In genomic region chr16:87505834-87506233, GRCh38 we compare ENCODE assay signal across 26 cellular contexts. TPM values are rescaled to one million over a fixed set of nuclear protein-coding genes. Genes with fewer than 3 reads are reported as not detected.
DNase-seq lines count a peak whose midpoint lies in the region; ATAC-seq, FAIRE-seq and TF ChIP-seq lines count a peak whose summit lies in the region.
"Had no signal": no experiment of that assay in that cellular context is flagged by ENCODE, and none has a peak within 500 bp of the region (broad histone marks: within the 10 kb centered on the region; RNA-seq: fewer than 3 reads in every experiment).

No MANE protein-coding gene starts in this region.

- H4K20me1 ChIP-seq in K562 (replicated peaks; ENCODE audit: control insufficient read depth, insufficient read depth, low read length) = peaks cover 2% of the 10 kb centered on the region; the same call in 1 of the 2 replicates
- H4K20me1 ChIP-seq in H1 (replicated peaks in 1 of 2; ENCODE audit: control insufficient read depth in 1 of 2, insufficient read depth in 2 of 2, low read length in 2 of 2) = peaks cover 0 to 11% of the 10 kb centered on the region in 2 experiments
- H4K20me1 ChIP-seq: BLaER1 had no signal

- H2AK5ac ChIP-seq in H1 (ENCODE audit: low read depth, low read length) = no peak overlapping the region

- no peak overlapping the region for H2BK15ac ChIP-seq in H1 (ENCODE audit: low read length)

- TF ChIP-seq POLR2A in K562 (conservative IDR thresholded peaks at IDR 0.05) (no peak), H1 (IDR thresholded peaks at IDR 0.05; ENCODE audit: control extremely low read depth in 1 of 2, low read depth in 2 of 2, low read length in 2 of 2) (no peak)

- no peak overlapping the region for H2BK120ac ChIP-seq in H1 (replicated peaks; ENCODE audit: low read depth, low read length)

- H3K27me3 ChIP-seq in K562 (ENCODE audit: control insufficient read depth in 2 of 2, insufficient read depth in 2 of 2, low read length in 2 of 2) = peaks cover 19 to 47% of the 10 kb centered on the region in 2 experiments
- H3K27me3 ChIP-seq in H1 (replicated peaks in 1 of 4; ENCODE audit: control insufficient read depth in 3 of 4, extremely low read depth in 1 of 4, insufficient read depth in 3 of 4, low read length in 3 of 4) = no peaks in the 10 kb centered on the region
- no peaks in the 10 kb centered on the region for H3K27me3 ChIP-seq in upper lobe of right lung
- H3K27me3 ChIP-seq: BE2C, BLaER1 had no signal

- WGBS in K562 (ENCODE audit: insufficient coverage, low coverage, missing lambda C conversion rate) = 13% methylated on average over 2 of the region's 2 CpGs
- 94% methylated on average over 2 of the region's 2 CpGs; no CpG with 5 or more reads in 1 of the 2 experiments for WGBS in H1 (ENCODE audit: extremely low coverage in 1 of 2, insufficient coverage in 1 of 2, insufficient read length in 1 of 2, insufficient replicate concordance in 2 of 2, low coverage in 1 of 2, low lambda C conversion rate in 2 of 2, missing lambda C conversion rate in 1 of 2), 2 experiments

- CTCF ChIA-PET in K562 (lab: Yijun Ruan, JAX; ENCODE audit: low intra/inter-chr PET ratio) = no interaction called here
- CTCF ChIA-PET in H1 (lab: Charles Lee; ENCODE audit: partially characterized antibody) = interaction anchor here (1.2 to 1.6 kb wide), 3 partner anchors 9 to 144 kb away, joined by 3 to 4 read pairs (median 4); no protein-coding TSS in a partner anchor

- no peak for TF ChIP-seq EP300 in K562 (IDR thresholded peaks at IDR 0.05; ENCODE audit: low read length)
- no peak for TF ChIP-seq EP300 in H1 (IDR thresholded peaks at IDR 0.05; ENCODE audit: borderline replicate concordance in 1 of 2, low read depth in 2 of 2, low read length in 2 of 2)

- H3K79me1 ChIP-seq in H1 (ENCODE audit: low read depth, low read length) = peaks cover 4% of the 10 kb centered on the region

- FAIRE-seq in K562 (lab: Jason Lieb, UNC) (no peak), H1 (lab: Jason Lieb, UNC) (no peak)
- FAIRE-seq: A204.1, GM12878, GM12892, GM18507, GM19239 had no signal

- DNase-seq in K562 (ENCODE audit: extremely low read depth in 1 of 4, low spot score in 3 of 4) (no peak), H1 (ENCODE audit: low read depth in 1 of 2, low spot score in 2 of 2) (no peak), upper lobe of right lung (peak; percentile 0)
- DNase-seq: 8988T; ACHN; BE2C; C1 segment of cervical spinal cord; CD4-positive, alpha-beta memory T cell; CD4-positive, CD25-positive, alpha-beta regulatory T cell; CD8-positive, alpha-beta memory T cell; COR-L47; DMS 273 treated with DMSO at 0.1 percent for 48 hours; DMS153; DMS53; DMS79; DND-41; EL; GDM1 had no signal

- H4K5ac ChIP-seq in H1 (ENCODE audit: insufficient read length, low read depth, low read length) = no peak overlapping the region

- peaks cover 12% of the 10 kb centered on the region for H3K23me2 ChIP-seq in H1 (ENCODE audit: low read depth, low read length)

- no peak overlapping the region for H3K18ac ChIP-seq in H1 (ENCODE audit: extremely low read depth, low read length)

- no peak overlapping the region for H4K8ac ChIP-seq in H1 (ENCODE audit: extremely low read depth, insufficient read depth, low read length)

- no TSS peak for BruUV-seq in K562 (replicated peaks; lab: Mats Ljungman, UMichigan)

- H3K9ac ChIP-seq in K562 (ENCODE audit: insufficient read depth in 1 of 2, low read depth in 2 of 2, low read length in 2 of 2) = no peak overlapping the region
- H3K9ac ChIP-seq in H1 (replicated peaks in 1 of 4; ENCODE audit: extremely low read depth in 1 of 4, low read depth in 3 of 4, low read length in 3 of 4) = no peak overlapping the region
- H3K9ac ChIP-seq: BLaER1 had no signal

- H3K23ac ChIP-seq in H1 (ENCODE audit: insufficient read length) = no peak overlapping the region

- H3K4me3 ChIP-seq in K562 = no peak overlapping the region
- H3K4me3 ChIP-seq in H1 (ENCODE audit: extremely low read depth in 1 of 4, insufficient read depth in 2 of 4, low read depth in 3 of 4, low read length in 4 of 4) = no peak overlapping the region
- H3K4me3 ChIP-seq in upper lobe of right lung = no peak overlapping the region
- H3K4me3 ChIP-seq: BLaER1, GM12878 had no signal

- H3K4me1 ChIP-seq in K562 (replicated peaks in 1 of 2; ENCODE audit: control insufficient read depth in 2 of 2, insufficient read depth in 2 of 2, low read length in 2 of 2) = no peaks in the 10 kb centered on the region
- peaks cover 0 to 2% (median 0%) of the 10 kb centered on the region in 4 experiments; a peak in 1 of 7 replicates for H3K4me1 ChIP-seq in H1 (replicated peaks in 1 of 4; ENCODE audit: control insufficient read depth in 3 of 4, insufficient read depth in 4 of 4, low read length in 3 of 4)
- H3K4me1 ChIP-seq in upper lobe of right lung = peaks cover 10% of the 10 kb centered on the region
- H3K4me1 ChIP-seq: BE2C had no signal

- H3K14ac ChIP-seq in H1 (ENCODE audit: insufficient read length) = no peak overlapping the region

- no peak overlapping the region for H2AFZ ChIP-seq in K562 (ENCODE audit: low read depth, low read length)
- H2AFZ ChIP-seq in H1 (ENCODE audit: low read length) = no peak overlapping the region

- in situ Hi-C loops in K562 (cut with MboI) = no loop called here

- H3K79me2 ChIP-seq in K562 (ENCODE audit: control insufficient read depth, insufficient read depth, low read length) (no peaks in the 10 kb centered on the region), H1 (ENCODE audit: control insufficient read depth in 1 of 2, insufficient read depth in 2 of 2, low read length in 2 of 2) (no peaks in the 10 kb centered on the region; a peak in 1 of 4 replicates)

- TF ChIP-seq RAD21 in K562 (CRISPR knock-in tag; conservative IDR thresholded peaks at IDR 0.05 in 1 of 2, IDR thresholded peaks at IDR 0.05 in 1 of 2) (no peak), H1 (IDR thresholded peaks at IDR 0.05 in 1 of 2, conservative IDR thresholded peaks at IDR 0.05 in 1 of 2; ENCODE audit: low read depth in 2 of 2, low read length in 2 of 2) (no peak)

- H3K9me3 ChIP-seq in K562 (replicated peaks; ENCODE audit: control insufficient read depth, insufficient read depth, low read depth, low read length) = peaks cover 6% of the 10 kb centered on the region; the same call in 1 of the 2 replicates
- peaks cover 0 to 2% of the 10 kb centered on the region in 2 experiments; a peak in 1 of 4 replicates for H3K9me3 ChIP-seq in H1 (ENCODE audit: insufficient read depth in 2 of 2, low read depth in 1 of 2, low read length in 1 of 2)
- H3K9me3 ChIP-seq in upper lobe of right lung = no peaks in the 10 kb centered on the region
- H3K9me3 ChIP-seq: BE2C had no signal

- H3K4ac ChIP-seq in H1 (replicated peaks; ENCODE audit: insufficient read length, low read depth, low read length) = no peak overlapping the region

- H2BK5ac ChIP-seq in H1 (ENCODE audit: low read depth, low read length) = no peak overlapping the region

- H3K9me1 ChIP-seq in K562 (ENCODE audit: control insufficient read depth, insufficient read depth, low read length) = no peaks in the 10 kb centered on the region

- no peak overlapping the region for H4K91ac ChIP-seq in H1 (replicated peaks; ENCODE audit: insufficient read length, low read length)

- POLR2A ChIA-PET in K562 (lab: Yijun Ruan, JAX) = no interaction called here
- POLR2A ChIA-PET in H1 (lab: Charles Lee; ENCODE audit: partially characterized antibody) = no interaction called here

- no peak overlapping the region for H3K56ac ChIP-seq in H1 (replicated peaks; ENCODE audit: insufficient read length, low read depth, low read length)

- TF ChIP-seq CTCF in K562 (IDR thresholded peaks at IDR 0.05 in 2 of 3, conservative IDR thresholded peaks at IDR 0.05 in 1 of 3; ENCODE audit: insufficient read depth in 2 of 3, low read depth in 1 of 3, low read length in 3 of 3) (no peak), H1 (IDR thresholded peaks at IDR 0.05; ENCODE audit: control extremely low read depth in 1 of 3, insufficient read depth in 1 of 3, low read depth in 1 of 3, low read length in 3 of 3) (no peak), upper lobe of right lung (IDR thresholded peaks at IDR 0.05) (no peak)

- no peak overlapping the region for H2BK12ac ChIP-seq in H1 (ENCODE audit: low read depth, low read length)

- ATAC-seq in K562 (no peak), upper lobe of right lung (no peak), GM18873 (IDR thresholded peaks at IDR 0.05; ENCODE audit: low FRiP score, unreplicated experiment) (no peak), HG03378 (IDR thresholded peaks at IDR 0.05; ENCODE audit: unreplicated experiment) (no peak)
- ATAC-seq: GM12878 had no signal

- H3K27ac ChIP-seq in K562 (ENCODE audit: extremely low read depth, low read depth, low read length) = no peak overlapping the region
- H3K27ac ChIP-seq in H1 (ENCODE audit: low read depth, low read length) = no peak overlapping the region
- no peak overlapping the region for H3K27ac ChIP-seq in upper lobe of right lung
- H3K27ac ChIP-seq: BLaER1 had no signal

- H2BK20ac ChIP-seq in H1 (ENCODE audit: low read length) = no peak overlapping the region

- H3K36me3 ChIP-seq in K562 (ENCODE audit: control insufficient read depth, insufficient read depth, low read length) (no peaks in the 10 kb centered on the region; the same call in 2 of the 3 replicates), H1 (ENCODE audit: control insufficient read depth in 2 of 4, insufficient read depth in 4 of 4, low read length in 3 of 4) (no peaks in the 10 kb centered on the region; a peak in 1 of 8 replicates), upper lobe of right lung (no peaks in the 10 kb centered on the region)
- H3K36me3 ChIP-seq: BE2C, BLaER1 had no signal

- intact Hi-C loops in K562 (cut with micrococcal nuclease) = no loop called here
- intact Hi-C loops in upper lobe of right lung (cut with DNase I) = no loop called here

- H3K4me2 ChIP-seq in K562 (ENCODE audit: insufficient read depth, low read length) (no peak overlapping the region), H1 (ENCODE audit: insufficient read depth in 1 of 2, low read depth in 2 of 2, low read length in 2 of 2) (no peak overlapping the region)
- H3K4me2 ChIP-seq: BLaER1 had no signal

RNA-seq across cellular contexts. Expression of gene ZCCHC14, which starts 13.0 kb away (rescaled TPM):
- 12.3 and 12.8 TPM in 2 replicates for total RNA-seq in K562 (2011; cell fraction: chromatin; rRNA removed; ENCODE audit: low replicate concordance)
- total RNA-seq in K562 (2011; cell fraction: nucleolus; rRNA removed) = 8.2 and 10.7 TPM in 2 replicates
- total RNA-seq in K562 (2011; cell fraction: nucleoplasm; rRNA removed) = 7.7 and 8.7 TPM in 2 replicates
- 3.0 and 3.6 TPM in 2 replicates for total RNA-seq in K562 (2014; rRNA removed)
- total RNA-seq in K562 (2014; rRNA removed; fragmentation: Illumina TruSeq; extraction: Trizol) = 2.1 and 2.3 TPM in 2 replicates
- total RNA-seq in K562 (2015; rRNA removed; fragmentation: Illumina TruSeq; extraction: Trizol) = 2.9 and 3.3 TPM in 2 replicates
- total RNA-seq in K562 (2021) = 12.4 and 12.8 TPM in 2 replicates
- polyA plus RNA-seq in K562 (2011; rRNA removed) = 1.8 and 2.4 TPM in 2 replicates
- 1.9 and 2.9 TPM in 2 replicates for polyA plus RNA-seq in K562 (2011; cell fraction: cytosol; rRNA removed)
- polyA plus RNA-seq in K562 (2011; cell fraction: nucleus; rRNA removed) = 8.2 and 15.7 TPM in 2 replicates
- 7.3 and 8.2 TPM in 2 replicates for polyA plus RNA-seq in K562 (2012)
- 5.9 and 6.0 TPM in 2 replicates for polyA plus RNA-seq in K562 (2014; fragmentation: Illumina TruSeq; extraction: Trizol)
- 1 to 10 TPM; 1.5 TPM for polyA plus RNA-seq in K562 (2014; fragmentation: Nextera tagmentation; extraction: Ambion mirVana)
- polyA plus RNA-seq in K562 (2014; rRNA removed) = 5.1 and 5.5 TPM in 2 replicates
- 2.8 and 3.0 TPM in 2 replicates for polyA minus RNA-seq in K562 (2011; rRNA and poly(A)+ RNA removed)
- 5.0 and 7.8 TPM in 2 replicates for polyA minus RNA-seq in K562 (2011; cell fraction: cytosol; rRNA and poly(A)+ RNA removed)
- polyA minus RNA-seq in K562 (2011; cell fraction: nucleus; rRNA and poly(A)+ RNA removed) = 6.2 and 6.7 TPM in 2 replicates
- 27.1 and 28.2 TPM in 2 replicates for total RNA-seq in H1 (2021; fragmentation: NEBNext Ultra II Directional; extraction: Animal tissue kit (Norgen Biotek cat#: 25700))
- 8.2 and 15.6 TPM in 2 replicates for polyA plus RNA-seq in H1 (2011; rRNA removed)
- 6.5 TPM for polyA plus RNA-seq in H1 (2011; cell fraction: cytosol; rRNA removed)
- polyA plus RNA-seq in H1 (2011; cell fraction: nucleus; rRNA removed) = 44.9 TPM
- 14.6 to 17.2 TPM (median 16.2 TPM) in 4 replicates for polyA plus RNA-seq in H1 (2012, experiment 1 of 2)
- 3.6 TPM for polyA plus RNA-seq in H1 (2012, experiment 2 of 2)
- 13.4 TPM for polyA plus RNA-seq in H1 (2013, experiment 1 of 2)
- polyA plus RNA-seq in H1 (2013, experiment 2 of 2) = 13.2 TPM
- 7.8 and 11.3 TPM in 2 replicates for polyA minus RNA-seq in H1 (2011; rRNA and poly(A)+ RNA removed)
- 16.9 TPM for polyA minus RNA-seq in H1 (2011; cell fraction: cytosol; rRNA and poly(A)+ RNA removed)
- polyA minus RNA-seq in H1 (2011; cell fraction: nucleus; rRNA and poly(A)+ RNA removed) = 19.5 TPM
- 27.2 TPM for total RNA-seq in upper lobe of right lung

Comparison
In these comparisons a context has a peak if more than half of its experiments do, and no peak if none do; other contexts are left out.
1. Of the 49 proteins assayed by ChIP-seq in both K562 and H1: peak only in K562: none; only in H1: KDM1A; in both: none; in neither: 48.